Comparison of ENCODE assay signal across 27 cellular contexts in genomic region chr4:115986573-115986972, GRCh38.
"Had no signal": no experiment of that assay in that cellular context is flagged by ENCODE, and none has a peak within 500 bp of the region (broad histone marks: within the 10 kb centered on the region; RNA-seq: fewer than 3 reads in every experiment).

No MANE protein-coding gene starts in this region.

- H3K27ac Mint-ChIP-seq: naive thymus-derived CD8-positive, alpha-beta T cell; nephron; stimulated activated naive CD8-positive, alpha-beta T cell treated with anti-CD3 and anti-CD28 coated beads, Interleukin-15, amount 100 ng/mL, for 72 hours; type B pancreatic cell had no signal

- H3K36me3 Mint-ChIP-seq: naive thymus-derived CD8-positive, alpha-beta T cell; type B pancreatic cell had no signal

- H3K27ac ChIP-seq: hepatocyte, lower lobe of right lung, pancreas, prostate gland, skin epidermis, tibial nerve, uterus had no signal

- H3K36me3 ChIP-seq: lower lobe of right lung, pancreas, prostate gland, tibial nerve, uterus had no signal

- H3K27me3 Mint-ChIP-seq: naive thymus-derived CD8-positive, alpha-beta T cell; stimulated activated naive CD8-positive, alpha-beta T cell treated with anti-CD3 and anti-CD28 coated beads, Interleukin-15, amount 100 ng/mL, for 72 hours; type B pancreatic cell had no signal

- H3K79me2 ChIP-seq: hepatocyte had no signal

- H3K4me3 Mint-ChIP-seq: naive thymus-derived CD8-positive, alpha-beta T cell; nephron; stimulated activated naive CD8-positive, alpha-beta T cell treated with anti-CD3 and anti-CD28 coated beads, Interleukin-15, amount 100 ng/mL, for 72 hours; type B pancreatic cell had no signal

- H3K9me3 Mint-ChIP-seq: nephron; stimulated activated naive CD8-positive, alpha-beta T cell treated with anti-CD3 and anti-CD28 coated beads, Interleukin-15, amount 100 ng/mL, for 72 hours; type B pancreatic cell had no signal

- H3K27me3 ChIP-seq: hepatocyte, pancreas, tibial nerve, uterus had no signal

- H3K4me3 ChIP-seq: hepatocyte, lower lobe of right lung, pancreas, prostate gland, skin epidermis, tibial nerve, uterus had no signal

- H3K9me3 ChIP-seq: lower lobe of right lung, pancreas, prostate gland, uterus had no signal

- H3K4me2 ChIP-seq: hepatocyte had no signal

- H3K4me1 Mint-ChIP-seq: naive thymus-derived CD8-positive, alpha-beta T cell; nephron; stimulated activated naive CD8-positive, alpha-beta T cell treated with anti-CD3 and anti-CD28 coated beads, Interleukin-15, amount 100 ng/mL, for 72 hours had no signal

- DNase-seq: kidney glomerular epithelial cell; left cardiac atrium; left ventricle myocardium superior; lower lobe of right lung; mammary epithelial cell; mesenchymal stem cell; naive thymus-derived CD8-positive, alpha-beta T cell; nucleus accumbens; pancreas; retina; stimulated activated CD4-positive, alpha-beta T cell treated with anti-CD3 and anti-CD28 coated beads, Interleukin-12 subunit alpha, Interleukin-12 subunit beta, amount 100 ng/mL, for 4 hours; stimulated activated CD4-positive, alpha-beta T cell treated with anti-CD3 and anti-CD28 coated beads, Interleukin-15, amount 100 ng/mL, for 24 hours; stimulated activated CD4-positive, alpha-beta T cell treated with anti-CD3 and anti-CD28 coated beads, Interleukin-2, amount 100 ng/mL, for 24 hours; stimulated activated CD4-positive, alpha-beta T cell treated with anti-CD3 and anti-CD28 coated beads, Interleukin-4, amount 100 ng/mL, for 1 hour; stimulated activated naive CD4-positive, alpha-beta T cell treated with Interleukin-2 at 50 U/mL for 16 hours; stimulated activated naive CD8-positive, alpha-beta T cell treated with anti-CD3 and anti-CD28 coated beads, Interleukin-15, amount 100 ng/mL, for 72 hours; substantia nigra; uterus had no signal

- H3K4me1 ChIP-seq: lower lobe of right lung, pancreas, prostate gland, tibial nerve, uterus had no signal

- ATAC-seq: left cardiac atrium; left lobe of liver; left ventricle myocardium superior; lower lobe of right lung; naive thymus-derived CD8-positive, alpha-beta T cell; pancreas; right cardiac atrium; sciatic nerve; stimulated activated naive CD8-positive, alpha-beta T cell treated with anti-CD3 and anti-CD28 coated beads, Interleukin-15, amount 100 ng/mL, for 72 hours had no signal

- H2AFZ ChIP-seq: hepatocyte had no signal
